Comparison of ENCODE assay signal across 14 cellular contexts in genomic region chr15:63718590-63719035, GRCh38.
DNase-seq lines count a peak whose midpoint lies in the region; TF ChIP-seq lines count a peak whose summit lies in the region.
"Had no signal": no experiment of that assay in that cellular context is flagged by ENCODE, and none has a peak within 500 bp of the region (broad histone marks: within the 10 kb centered on the region; RNA-seq: fewer than 3 reads in every experiment).

No MANE protein-coding gene starts in this region.

- H3K27ac ChIP-seq in SK-N-SH (ENCODE audit: low read depth in 2 of 2, low read length in 1 of 2) (peak overlapping the region; percentile 28 to 35; a peak in 3 of 4 replicates), smooth muscle cell (ENCODE audit: low read depth) (no peak overlapping the region)
- H3K27ac ChIP-seq: coronary artery had no signal

- H3K79me2 ChIP-seq in SK-N-SH (ENCODE audit: insufficient read depth) (no peaks in the 10 kb centered on the region), smooth muscle cell (ENCODE audit: low read depth) (no peaks in the 10 kb centered on the region)

- H3K9ac ChIP-seq in SK-N-SH = no peak overlapping the region
- H3K9ac ChIP-seq in smooth muscle cell (ENCODE audit: low read depth) = no peak overlapping the region

- H3K9me3 ChIP-seq in SK-N-SH = no peaks in the 10 kb centered on the region
- H3K9me3 ChIP-seq in smooth muscle cell (replicated peaks; ENCODE audit: low read depth) = no peaks in the 10 kb centered on the region

- POLR2A ChIA-PET in SK-N-SH (lab: Yijun Ruan, JAX) = no interaction called here

- no peak for TF ChIP-seq RAD21 in SK-N-SH (IDR thresholded peaks at IDR 0.05; ENCODE audit: low read length)

- H3F3A ChIP-seq in SK-N-SH (replicated peaks; ENCODE audit: insufficient read depth) (peaks cover 16% of the 10 kb centered on the region), smooth muscle cell (ENCODE audit: low read depth) (no peaks in the 10 kb centered on the region)

- no peaks in the 10 kb centered on the region for H3K9me2 ChIP-seq in SK-N-SH

- peaks cover 0 to 2% of the 10 kb centered on the region in 2 experiments; a peak in 1 of 4 replicates for H3K4me1 ChIP-seq in SK-N-SH (ENCODE audit: control insufficient read depth in 1 of 2, insufficient read depth in 2 of 2, low read depth in 1 of 2, low read length in 1 of 2)
- no peaks in the 10 kb centered on the region for H3K4me1 ChIP-seq in smooth muscle cell (ENCODE audit: low read depth)

- H4K20me1 ChIP-seq in SK-N-SH (ENCODE audit: insufficient read depth) (no peaks in the 10 kb centered on the region), smooth muscle cell (ENCODE audit: low read depth) (no peaks in the 10 kb centered on the region)

- TF ChIP-seq CTCF in SK-N-SH (IDR thresholded peaks at IDR 0.05) (no peak), fibroblast of pulmonary artery (IDR thresholded peaks at IDR 0.05; ENCODE audit: low read length, missing control alignments) (no peak), retinal pigment epithelial cell (conservative IDR thresholded peaks at IDR 0.05; ENCODE audit: low read depth, low read length) (no peak), smooth muscle cell (IDR thresholded peaks at IDR 0.05; ENCODE audit: borderline replicate concordance, insufficient read depth, poor library complexity, severe bottlenecking) (no peak)

- H2AFZ ChIP-seq in SK-N-SH (ENCODE audit: low read depth) = no peak overlapping the region
- no peak overlapping the region for H2AFZ ChIP-seq in smooth muscle cell (ENCODE audit: low read depth)

- WGBS in SK-N-SH (ENCODE audit: low lambda C conversion rate) = 65% methylated on average over 4 of the region's 4 CpGs
- 81% methylated on average over 4 of the region's 4 CpGs for WGBS in smooth muscle cell (ENCODE audit: low lambda C conversion rate)

- H3K27me3 ChIP-seq in SK-N-SH (ENCODE audit: insufficient read depth) (no peaks in the 10 kb centered on the region), smooth muscle cell (ENCODE audit: low read depth) (no peaks in the 10 kb centered on the region)

- H3K4me3 ChIP-seq in SK-N-SH (ENCODE audit: low read depth in 2 of 2, low read length in 1 of 2) = no peak overlapping the region
- no peak overlapping the region for H3K4me3 ChIP-seq in fibroblast of pulmonary artery (replicated peaks; ENCODE audit: low read depth, low read length)
- H3K4me3 ChIP-seq in retinal pigment epithelial cell (ENCODE audit: low read length) = no peak overlapping the region
- H3K4me3 ChIP-seq in smooth muscle cell = no peak overlapping the region
- H3K4me3 ChIP-seq: coronary artery had no signal

- peak; percentile 3 for DNase-seq in DMS53 treated with DMSO at 0.1 percent for 48 hours (lab: John Stamatoyannopoulos, UW; ENCODE audit: unreplicated experiment)
- no peak for DNase-seq in SK-N-SH
- peak; percentile 59 for DNase-seq in fibroblast of pulmonary artery (ENCODE audit: low read depth)
- peak; percentile 2 for DNase-seq in retinal pigment epithelial cell (ENCODE audit: low read depth)
- DNase-seq in smooth muscle cell (lab: John Stamatoyannopoulos, UW; ENCODE audit: unreplicated experiment) = no peak
- DNase-seq in ureter (ENCODE audit: low spot score) = no peak
- DNase-seq in HT-29 (ENCODE audit: low spot score) = no peak
- DNase-seq in activated CD4-positive, alpha-beta T cell treated with anti-CD3 and anti-CD28 coated beads for 4 hours = no peak
- DNase-seq: activated CD8-positive, alpha-beta memory T cell treated with anti-CD3 and anti-CD28 coated beads, Interleukin-2, amount 50 U/mL, for 4 hours; DND-41; NCI-H748 treated with DMSO at 0.1 percent for 48 hours; stimulated activated CD4-positive, alpha-beta T cell treated with anti-CD3 and anti-CD28 coated beads, Interleukin-4, amount 100 ng/mL, for 1 hour; T-helper 2 cell had no signal

- no peak for TF ChIP-seq EP300 in SK-N-SH (IDR thresholded peaks at IDR 0.05; ENCODE audit: borderline replicate concordance in 1 of 2, low read depth in 1 of 2, low read length in 1 of 2)

- H3K36me3 ChIP-seq in SK-N-SH (replicated peaks in 1 of 2; ENCODE audit: control insufficient read depth in 1 of 2, insufficient read depth in 2 of 2, low read length in 1 of 2) (peaks cover 18 to 27% of the 10 kb centered on the region in 2 experiments), smooth muscle cell (ENCODE audit: low read depth) (peaks cover 11% of the 10 kb centered on the region)

- CTCF ChIA-PET in SK-N-SH (lab: Yijun Ruan, JAX) = interaction anchor here (0.9 to 1.4 kb wide), 2 partner anchors 34 to 173 kb away, joined by 3 to 4 read pairs; no protein-coding TSS in a partner anchor

- H3K4me2 ChIP-seq in SK-N-SH = no peak overlapping the region
- H3K4me2 ChIP-seq in smooth muscle cell = no peak overlapping the region

TF ChIP-seq in SK-N-SH, 30 proteins besides CTCF, POLR2A, EP300 and RAD21:
- TF ChIP-seq TAF1 (IDR thresholded peaks at IDR 0.05; ENCODE audit: borderline replicate concordance, low read depth, low read length) = no peak
- TF ChIP-seq FOSL2 (IDR thresholded peaks at IDR 0.05; ENCODE audit: borderline replicate concordance, low read depth) = peak; percentile 69; the same call in 1 of the 2 replicates
- TF ChIP-seq MAX (IDR thresholded peaks at IDR 0.05; ENCODE audit: low read depth) = peak; percentile 34; the same call in 1 of the 2 replicates
- TF ChIP-seq TCF12 (IDR thresholded peaks at IDR 0.05) = peak; percentile 60; the same call in 1 of the 2 replicates
- peak; percentile 59 for TF ChIP-seq JUND (IDR thresholded peaks at IDR 0.05)
- no peak for TF ChIP-seq ZBTB33 (IDR thresholded peaks at IDR 0.05; ENCODE audit: borderline replicate concordance, low read depth)
- TF ChIP-seq PBX3 (IDR thresholded peaks at IDR 0.05) = peak; percentile 59
- no peak for TF ChIP-seq EZH2phosphoT487 (IDR thresholded peaks at IDR 0.05; ENCODE audit: borderline replicate concordance, low read depth)

Comparison
In these comparisons a context has a peak if more than half of its experiments do, and no peak if none do; other contexts are left out.
1. DNase-seq: peak in DMS53 treated with DMSO at 0.1 percent for 48 hours (single experiment), fibroblast of pulmonary artery (single experiment) and retinal pigment epithelial cell (single experiment); none in SK-N-SH (single experiment), smooth muscle cell (single experiment), ureter (single experiment), HT-29 (single experiment) and activated CD4-positive, alpha-beta T cell treated with anti-CD3 and anti-CD28 coated beads for 4 hours (0 of 2).